Comparison of ENCODE assay signal across 1 cellular context in the genomic region with DNA sequence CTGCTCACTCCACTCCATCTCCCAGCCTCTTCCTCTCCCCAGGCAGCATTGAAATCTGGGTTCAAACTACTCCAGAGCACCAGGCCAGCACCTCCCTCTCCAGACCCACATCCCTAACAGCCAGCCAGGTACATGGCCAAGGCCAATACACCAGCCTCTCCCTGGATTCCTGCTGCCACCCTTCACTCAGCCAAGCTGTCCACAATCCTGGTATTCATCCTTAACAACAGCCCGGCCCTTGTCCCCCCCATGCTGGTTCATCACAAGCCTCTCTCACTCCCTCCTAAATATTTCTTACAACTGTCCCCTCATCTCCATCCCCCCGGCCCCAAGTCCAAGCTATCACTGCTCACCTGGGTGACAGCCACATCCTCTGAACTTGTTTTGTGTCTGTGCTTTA.
TF ChIP-seq lines count a peak whose summit lies in the region.

No MANE protein-coding gene starts in this region.

TF ChIP-seq in IMR-90, 13 proteins besides CTCF, POLR2A, EP300 and RAD21:
- TF ChIP-seq CHD1 (IDR thresholded peaks at IDR 0.05; ENCODE audit: low read depth, low read length): no peak
- TF ChIP-seq MAFK (IDR thresholded peaks at IDR 0.05; ENCODE audit: low read depth, low read length): no peak
- TF ChIP-seq MAZ (IDR thresholded peaks at IDR 0.05; ENCODE audit: borderline replicate concordance, low read depth, low read length): no peak
- TF ChIP-seq, protein P1, sequence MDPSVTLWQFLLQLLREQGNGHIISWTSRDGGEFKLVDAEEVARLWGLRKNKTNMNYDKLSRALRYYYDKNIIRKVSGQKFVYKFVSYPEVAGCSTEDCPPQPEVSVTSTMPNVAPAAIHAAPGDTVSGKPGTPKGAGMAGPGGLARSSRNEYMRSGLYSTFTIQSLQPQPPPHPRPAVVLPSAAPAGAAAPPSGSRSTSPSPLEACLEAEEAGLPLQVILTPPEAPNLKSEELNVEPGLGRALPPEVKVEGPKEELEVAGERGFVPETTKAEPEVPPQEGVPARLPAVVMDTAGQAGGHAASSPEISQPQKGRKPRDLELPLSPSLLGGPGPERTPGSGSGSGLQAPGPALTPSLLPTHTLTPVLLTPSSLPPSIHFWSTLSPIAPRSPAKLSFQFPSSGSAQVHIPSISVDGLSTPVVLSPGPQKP (IDR thresholded peaks at IDR 0.05; ENCODE audit: borderline replicate concordance, low read depth, low read length): no peak
- TF ChIP-seq, protein P2, sequence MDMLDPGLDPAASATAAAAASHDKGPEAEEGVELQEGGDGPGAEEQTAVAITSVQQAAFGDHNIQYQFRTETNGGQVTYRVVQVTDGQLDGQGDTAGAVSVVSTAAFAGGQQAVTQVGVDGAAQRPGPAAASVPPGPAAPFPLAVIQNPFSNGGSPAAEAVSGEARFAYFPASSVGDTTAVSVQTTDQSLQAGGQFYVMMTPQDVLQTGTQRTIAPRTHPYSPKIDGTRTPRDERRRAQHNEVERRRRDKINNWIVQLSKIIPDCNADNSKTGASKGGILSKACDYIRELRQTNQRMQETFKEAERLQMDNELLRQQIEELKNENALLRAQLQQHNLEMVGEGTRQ (IDR thresholded peaks at IDR 0.05; ENCODE audit: low read depth, low read length): no peak
- no peak for TF ChIP-seq NFE2L2 (IDR thresholded peaks at IDR 0.05; ENCODE audit: low read depth, low read length)
